In genomic region chr15:90982135-90982534, GRCh38 we compare ENCODE assay signal across 1 cellular context.
TF ChIP-seq lines count a peak whose summit lies in the region.

No MANE protein-coding gene starts in this region.

TF ChIP-seq in HepG2, 621 proteins besides CTCF, POLR2A, EP300 and RAD21:
- TF ChIP-seq REPIN1 (CRISPR knock-in tag; IDR thresholded peaks at IDR 0.05; ENCODE audit: borderline replicate concordance, low read depth) (no peak), CEBPB (IDR thresholded peaks at IDR 0.05; ENCODE audit: borderline replicate concordance, low read depth, low read length) (peak; percentile 72)
